8 cellular contexts compared by ENCODE assay signal in the genomic region with DNA sequence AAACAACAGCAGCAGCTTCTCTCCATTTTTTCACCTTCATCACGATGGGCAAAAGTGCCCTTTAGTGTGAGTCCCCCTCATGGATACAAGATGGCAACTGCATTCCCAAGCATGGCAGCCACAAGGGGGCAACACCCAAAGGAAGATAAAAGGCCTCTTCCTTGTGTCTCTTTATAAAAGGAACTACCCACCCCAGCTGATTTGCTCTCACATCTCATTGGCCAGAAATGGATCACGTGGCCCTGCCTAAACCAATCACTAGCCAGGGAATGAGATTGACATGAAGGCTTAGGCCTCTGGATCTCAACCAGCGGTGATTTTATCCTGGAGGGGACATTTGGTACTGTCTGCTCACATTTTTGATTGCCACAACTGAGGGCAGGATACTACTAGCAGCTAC. TPM values are rescaled to one million over a fixed set of nuclear protein-coding genes. Genes with fewer than 3 reads are reported as not detected.
A peak's percentile ranks its signal among the peaks of the same experiment; 100 is the strongest.
DNase-seq lines count a peak whose midpoint lies in the region; ATAC-seq, FAIRE-seq and TF ChIP-seq lines count a peak whose summit lies in the region.

No MANE protein-coding gene starts in this region.

- TF ChIP-seq CTCF in AG09319 (IDR thresholded peaks at IDR 0.05; ENCODE audit: low read depth, low read length) (peak; percentile 27), GM12874 (IDR thresholded peaks at IDR 0.05; ENCODE audit: insufficient read depth, low read depth, low read length) (peak; percentile 38; the same call in 1 of the 2 replicates), gastroesophageal sphincter (IDR thresholded peaks at IDR 0.05) (peak in 3 of 4 experiments; percentile 35 to 46 (median 45))

- TF ChIP-seq EP300 in gastroesophageal sphincter (IDR thresholded peaks at IDR 0.05), result no peak

- H3K9me3 ChIP-seq in gastroesophageal sphincter (no peaks in the 10 kb centered on the region), small intestine (ENCODE audit: control insufficient read depth, low read depth) (no peaks in the 10 kb centered on the region)

- no peak for FAIRE-seq in small intestine (lab: Jason Lieb, UNC)

- no peaks in the 10 kb centered on the region for H3K36me3 ChIP-seq in gastroesophageal sphincter
- no peaks in the 10 kb centered on the region for H3K36me3 ChIP-seq in small intestine (ENCODE audit: control insufficient read depth in 2 of 2, insufficient read depth in 2 of 2, low read length in 2 of 2)

- H3K4me3 ChIP-seq in gastroesophageal sphincter (no peak overlapping the region), small intestine (ENCODE audit: low read depth in 1 of 2, low read length in 2 of 2) (no peak overlapping the region)

- DNase-seq in AG09319 (ENCODE audit: extremely low read depth, low read depth) (no peak), NCI-H446 (lab: John Stamatoyannopoulos, UW) (peak; percentile 70 to 90), small intestine (peak; percentile 31)
- DNase-seq in activated CD4-positive, alpha-beta T cell treated with anti-CD3 and anti-CD28 coated beads, Interleukin-2, amount 50 U/mL, for 48 hours, result peak; percentile 49 to 58

- WGBS in gastroesophageal sphincter (ENCODE audit: low coverage in 1 of 2), 2 donors, result 85 to 86% methylated on average over 2 of the region's 3 CpGs
- WGBS in small intestine, 3 donors, result 92 to 93% (median 92%) methylated on average over 3 of the region's 3 CpGs

- H3K27me3 ChIP-seq in gastroesophageal sphincter, result no peaks in the 10 kb centered on the region
- H3K27me3 ChIP-seq in small intestine (ENCODE audit: control insufficient read depth in 2 of 2, insufficient read depth in 2 of 2, low read length in 2 of 2), result no peaks in the 10 kb centered on the region

- H3K4me1 ChIP-seq in gastroesophageal sphincter (peaks cover 0 to 66% (median 7%) of the 10 kb centered on the region in 3 donors), small intestine (ENCODE audit: control insufficient read depth in 2 of 2, insufficient read depth in 1 of 2, low read depth in 1 of 2, low read length in 1 of 2) (no peaks in the 10 kb centered on the region)

- TF ChIP-seq POLR2A in gastroesophageal sphincter (IDR thresholded peaks at IDR 0.05), result no peak

- ATAC-seq in gastroesophageal sphincter, result no peak
- no peak for ATAC-seq in HG03045 (IDR thresholded peaks at IDR 0.05; ENCODE audit: unreplicated experiment)
- ATAC-seq in HG02938 (IDR thresholded peaks at IDR 0.05; ENCODE audit: unreplicated experiment), result no peak

- H3K27ac ChIP-seq in gastroesophageal sphincter (peak overlapping the region in 3 of 4 donors; percentile 7 to 72 (median 60)), small intestine (ENCODE audit: low read depth in 1 of 2, low read length in 1 of 2) (no peak overlapping the region)

RNA-seq across cellular contexts. Expression of gene IFT81, which starts 21.9 kb away (rescaled TPM):
- total RNA-seq in gastroesophageal sphincter, result 10 to 100 TPM; 16.0 to 40.0 (median 20.7) TPM
- polyA plus RNA-seq in small intestine, result 1 to 10 TPM in 2 of 3 donors, under 1 TPM in 1; 0.54 to 3.8 (median 1.3) TPM

RNA-seq across cellular contexts. Expression of gene C12orf76, which starts 53.9 kb away (rescaled TPM):
- 10 to 100 TPM in 3 of 4 donors, 1 to 10 TPM in 1; 9.4 to 21.5 (median 11.4) TPM for total RNA-seq in gastroesophageal sphincter
- polyA plus RNA-seq in small intestine, result 10 to 100 TPM in 1 of 3 donors, 1 to 10 TPM in 2; 5.4 to 10.8 (median 5.4) TPM

Comparison
In these comparisons a context has a peak if more than half of its experiments do, and no peak if none do; other contexts are left out.
1. H3K27ac ChIP-seq: peak in gastroesophageal sphincter (3 of 4); none in small intestine (0 of 2).
2. Peak in every context shown above with its lines, with median percentiles within 50 percentile points of each other: CTCF ChIP-seq.